In genomic region chr2:54073796-54074195, GRCh38 we compare ENCODE assay signal across 13 cellular contexts. TPM values are rescaled to one million over a fixed set of nuclear protein-coding genes. Genes with fewer than 3 reads are reported as not detected.
DNase-seq lines count a peak whose midpoint lies in the region; ATAC-seq and TF ChIP-seq lines count a peak whose summit lies in the region.
"Had no signal": no experiment of that assay in that cellular context is flagged by ENCODE, and none has a peak within 500 bp of the region (broad histone marks: within the 10 kb centered on the region; RNA-seq: fewer than 3 reads in every experiment).

No MANE protein-coding gene starts in this region.

- H3K79me1 ChIP-seq in IMR-90 (ENCODE audit: low read depth in 1 of 2, low read length in 2 of 2): no peaks in the 10 kb centered on the region

- H2BK5ac ChIP-seq in IMR-90 (ENCODE audit: low read depth, low read length, poor library complexity, severe bottlenecking): no peak overlapping the region

- no peak overlapping the region for H3K23ac ChIP-seq in IMR-90 (ENCODE audit: low read depth, low read length)

- dilution Hi-C loops in IMR-90 (cut with HindIII; ENCODE audit: low sequenced_read_pairs, unreplicated experiment) (no loop called here), mammary epithelial cell (cut with HindIII; ENCODE audit: low sequenced_read_pairs) (no loop called here)

- no peaks in the 10 kb centered on the region for H3K79me2 ChIP-seq in mammary epithelial cell (ENCODE audit: insufficient read depth, low read length)
- no peaks in the 10 kb centered on the region for H3K79me2 ChIP-seq in osteoblast (ENCODE audit: insufficient read depth, low read length)

- ATAC-seq in GM21447 (IDR thresholded peaks at IDR 0.05; ENCODE audit: unreplicated experiment): peak; percentile 58
- ATAC-seq in IMR-90 (ENCODE audit: low read depth): no peak
- ATAC-seq in GM18909 (IDR thresholded peaks at IDR 0.05; ENCODE audit: poor library complexity, unreplicated experiment): no peak

- no peak overlapping the region for H3K4ac ChIP-seq in IMR-90 (ENCODE audit: low read depth, low read length)

- TF ChIP-seq CTCF in IMR-90 (conservative IDR thresholded peaks at IDR 0.05; ENCODE audit: low read depth, low read length): no peak
- no peak for TF ChIP-seq CTCF in mammary epithelial cell (conservative IDR thresholded peaks at IDR 0.05 in 1 of 2, IDR thresholded peaks at IDR 0.05 in 1 of 2; ENCODE audit: extremely low read depth in 1 of 2, insufficient read depth in 1 of 2, low read depth in 1 of 2, low read length in 2 of 2)
- TF ChIP-seq CTCF in osteoblast (IDR thresholded peaks at IDR 0.05; ENCODE audit: extremely low read depth, low read depth, low read length): no peak

- no peak overlapping the region for H2AK9ac ChIP-seq in IMR-90 (replicated peaks; ENCODE audit: low read depth, low read length, poor library complexity)

- no peak overlapping the region for H2AK5ac ChIP-seq in IMR-90 (ENCODE audit: low read depth, low read length)

- no peaks in the 10 kb centered on the region for H3K9me1 ChIP-seq in IMR-90 (ENCODE audit: insufficient read depth, low read length)

- no peaks in the 10 kb centered on the region for H4K20me1 ChIP-seq in IMR-90 (ENCODE audit: insufficient read depth, low read length)
- H4K20me1 ChIP-seq in mammary epithelial cell (ENCODE audit: insufficient read depth, low read length): no peaks in the 10 kb centered on the region
- no peaks in the 10 kb centered on the region for H4K20me1 ChIP-seq in osteoblast (ENCODE audit: insufficient read depth, low read length)

- CTCF ChIA-PET in IMR-90 (lab: Yijun Ruan, JAX): interaction anchor here (0.6 kb wide), 1 partner anchor 848 kb away, joined by 3 read pairs; no protein-coding TSS in a partner anchor
- CTCF ChIA-PET in mammary epithelial cell (lab: Charles Lee; ENCODE audit: low non-redundant PET): no interaction called here

- H3K14ac ChIP-seq in IMR-90 (replicated peaks; ENCODE audit: low read depth, low read length): no peak overlapping the region

- H3K27ac ChIP-seq in IMR-90 (ENCODE audit: insufficient read depth, low read length) (no peak overlapping the region), mammary epithelial cell (ENCODE audit: insufficient read depth, low read depth, low read length) (peak overlapping the region; percentile 70), osteoblast (ENCODE audit: low read depth, low read length) (no peak overlapping the region), substantia nigra (ENCODE audit: low read depth, low read length, poor library complexity, severe bottlenecking) (no peak overlapping the region)

- no peak overlapping the region for H3K4me3 ChIP-seq in IMR-90 (ENCODE audit: insufficient read depth, low read depth, low read length)
- no peak overlapping the region for H3K4me3 ChIP-seq in mammary epithelial cell (replicated peaks in 1 of 3; ENCODE audit: insufficient read depth in 1 of 3, low read depth in 2 of 3, low read length in 3 of 3)
- H3K4me3 ChIP-seq in osteoblast (ENCODE audit: insufficient read depth, low read length): no peak overlapping the region

- no peak overlapping the region for H3K56ac ChIP-seq in IMR-90 (ENCODE audit: extremely low read depth, insufficient read depth, low read length)

- H2AFZ ChIP-seq in IMR-90 (replicated peaks; ENCODE audit: low read length, poor library complexity) (no peak overlapping the region), mammary epithelial cell (ENCODE audit: low read depth, low read length) (no peak overlapping the region), osteoblast (ENCODE audit: low read length) (no peak overlapping the region)

- POLR2A ChIA-PET in IMR-90 (lab: Charles Lee; ENCODE audit: unreplicated experiment): no interaction called here

- intact Hi-C loops in IMR-90 (cut with micrococcal nuclease) (no loop called here), mammary epithelial cell (cut with micrococcal nuclease) (no loop called here), head of caudate nucleus (cut with DNase I) (no loop called here)

- TF ChIP-seq RAD21 in IMR-90 (IDR thresholded peaks at IDR 0.05; ENCODE audit: low read length): no peak

- no peak overlapping the region for H4K8ac ChIP-seq in IMR-90 (ENCODE audit: low read depth in 2 of 2, low read length in 2 of 2)

- H3K9me3 ChIP-seq in IMR-90 (ENCODE audit: control insufficient read depth, insufficient read depth, low read length) (no peaks in the 10 kb centered on the region), mammary epithelial cell (replicated peaks; ENCODE audit: insufficient read depth, low read length) (no peaks in the 10 kb centered on the region), osteoblast (ENCODE audit: low read depth, low read length) (no peaks in the 10 kb centered on the region)

- H3K4me2 ChIP-seq in IMR-90 (ENCODE audit: low read depth, low read length) (no peak overlapping the region), mammary epithelial cell (ENCODE audit: insufficient read depth, low read depth, low read length) (no peak overlapping the region), osteoblast (ENCODE audit: insufficient read depth, low read length) (no peak overlapping the region)

- H2BK120ac ChIP-seq in IMR-90 (ENCODE audit: low read depth, low read length): no peak overlapping the region

- no peak overlapping the region for H4K5ac ChIP-seq in IMR-90 (ENCODE audit: low read depth, low read length)

- H3K36me3 ChIP-seq in IMR-90 (ENCODE audit: control insufficient read depth, insufficient read depth, low read length) (no peaks in the 10 kb centered on the region), mammary epithelial cell (ENCODE audit: insufficient read depth, low read length) (no peaks in the 10 kb centered on the region), osteoblast (ENCODE audit: insufficient read depth, low read length) (no peaks in the 10 kb centered on the region)

- DNase-seq in EH (ENCODE audit: low read depth): peak; percentile 48
- DNase-seq in IMR-90: peak; percentile 64
- DNase-seq in mammary epithelial cell: peak; percentile 90
- no peak for DNase-seq in head of caudate nucleus
- DNase-seq in osteoblast (ENCODE audit: insufficient read length, low spot score, missing footprints): no peak
- DNase-seq in substantia nigra (lab: John Stamatoyannopoulos, UW): no peak
- DNase-seq: activated naive CD8-positive, alpha-beta T cell treated with anti-CD3 and anti-CD28 coated beads for 36 hours; CD4-positive, alpha-beta memory T cell; kidney; NCI-H774; occipital lobe had no signal

- H3K4me1 ChIP-seq in IMR-90 (ENCODE audit: control insufficient read depth, insufficient read depth, low read length) (no peaks in the 10 kb centered on the region), mammary epithelial cell (ENCODE audit: insufficient read depth, low read length) (peaks cover 5% of the 10 kb centered on the region), osteoblast (ENCODE audit: insufficient read depth, low read length) (peaks cover 6% of the 10 kb centered on the region)

- WGBS in IMR-90 (ENCODE audit: extremely low coverage in 2 of 2, insufficient read length in 1 of 2), 2 experiments: no CpG with 5 or more reads among the region's 1 CpG
- 6% methylated on average over 1 of the region's 1 CpG for WGBS in mammary epithelial cell (ENCODE audit: low coverage, missing lambda C conversion rate)

- H3K27me3 ChIP-seq in IMR-90 (ENCODE audit: control insufficient read depth, insufficient read depth, low read length): no peaks in the 10 kb centered on the region
- H3K27me3 ChIP-seq in mammary epithelial cell (ENCODE audit: insufficient read depth, low read length): no peaks in the 10 kb centered on the region
- H3K27me3 ChIP-seq in osteoblast (ENCODE audit: insufficient read depth, low read length): no peaks in the 10 kb centered on the region

- no peak overlapping the region for H2BK20ac ChIP-seq in IMR-90 (ENCODE audit: low read depth, low read length)

- no peak overlapping the region for H3K9ac ChIP-seq in IMR-90 (ENCODE audit: low read depth, low read length)
- no peak overlapping the region for H3K9ac ChIP-seq in mammary epithelial cell (ENCODE audit: insufficient read depth, low read length)

- H3K18ac ChIP-seq in IMR-90 (ENCODE audit: low read depth, low read length): no peak overlapping the region

- no peak overlapping the region for H2BK15ac ChIP-seq in IMR-90 (ENCODE audit: low read depth, low read length)

- in situ Hi-C loops in IMR-90 (cut with MboI; ENCODE audit: low sequenced_read_pairs) (no loop called here), mammary epithelial cell (cut with MboI; ENCODE audit: low sequenced_read_pairs in 2 of 2) (no loop called here)

- BruUV-seq in IMR-90 (replicated peaks; lab: Mats Ljungman, UMichigan) (no TSS peak), mammary epithelial cell (replicated peaks; lab: Mats Ljungman, UMichigan) (no TSS peak)

- H4K91ac ChIP-seq in IMR-90 (ENCODE audit: insufficient read depth, low read depth, low read length): no peak overlapping the region

- TF ChIP-seq POLR2A in IMR-90 (IDR thresholded peaks at IDR 0.05; ENCODE audit: low read depth, low read length): no peak

TF ChIP-seq in IMR-90, 13 proteins besides CTCF, POLR2A, EP300 and RAD21 (continues in another document):
- TF ChIP-seq NFE2L2 (IDR thresholded peaks at IDR 0.05; ENCODE audit: low read depth, low read length) (peak; percentile 88), FOS (IDR thresholded peaks at IDR 0.05; ENCODE audit: low read depth, low read length) (no peak), MXI1 (IDR thresholded peaks at IDR 0.05; ENCODE audit: borderline replicate concordance, low read depth, low read length) (no peak), CEBPB (IDR thresholded peaks at IDR 0.05; ENCODE audit: low read depth, low read length) (peak; percentile 22; the same call in 1 of the 2 replicates), RCOR1 (IDR thresholded peaks at IDR 0.05; ENCODE audit: insufficient replicate concordance, low read length) (no peak), MAFK (IDR thresholded peaks at IDR 0.05; ENCODE audit: low read depth, low read length) (peak; percentile 35; the same call in 1 of the 2 replicates), USF2 (IDR thresholded peaks at IDR 0.05; ENCODE audit: low read depth, low read length) (no peak), BHLHE40 (IDR thresholded peaks at IDR 0.05; ENCODE audit: low read depth, low read length) (no peak), SMC3 (IDR thresholded peaks at IDR 0.05; ENCODE audit: low read depth, low read length) (no peak)

RNA-seq across cellular contexts. Expression of gene ACYP2, which starts 41.6 kb away (rescaled TPM):
- 3.9 and 5.8 TPM in 2 replicates for total RNA-seq in IMR-90 (2012; rRNA removed)
- polyA plus RNA-seq in IMR-90 (2012; rRNA removed): 5.9 and 7.4 TPM in 2 replicates
- polyA plus RNA-seq in IMR-90 (2012; cell fraction: cytosol; rRNA removed): 3.6 and 5.3 TPM in 2 replicates
- 1.6 and 3.7 TPM in 2 replicates for polyA plus RNA-seq in IMR-90 (2012; cell fraction: nucleus; rRNA removed; ENCODE audit: low replicate concordance)
- total RNA-seq in mammary epithelial cell: 10 to 100 TPM; 14.0 to 19.3 TPM
- 12.7 TPM for polyA plus RNA-seq in mammary epithelial cell
- polyA minus RNA-seq in mammary epithelial cell: 33.3 TPM
- total RNA-seq in osteoblast: 8.5 and 9.0 TPM in 2 replicates

Comparison
In these comparisons a context has a peak if more than half of its experiments do, and no peak if none do; other contexts are left out.
1. DNase-seq: peak in EH (single experiment), IMR-90 (single experiment) and mammary epithelial cell (single experiment); none in head of caudate nucleus (0 of 42), osteoblast (single experiment) and substantia nigra (0 of 49).